ENCODE assay signal across 8 cellular contexts in genomic region chr17:41786227-41787020, GRCh38. TPM values are rescaled to one million over a fixed set of nuclear protein-coding genes. Genes with fewer than 3 reads are reported as not detected.
DNase-seq lines count a peak whose midpoint lies in the region; ATAC-seq and TF ChIP-seq lines count a peak whose summit lies in the region.

TSS of gene JUP (minus strand) at chr17:41786711. CDS start at chr17:41771854, 14,857 bp downstream.

- no peaks in the 10 kb centered on the region for H3K9me3 Mint-ChIP-seq in activated naive CD8-positive, alpha-beta T cell treated with anti-CD3 and anti-CD28 coated beads, Interleukin-2, amount 10 ng/mL, durations not matched to agents 7 days and 5 days

- TF ChIP-seq CTCF in suprapubic skin (IDR thresholded peaks at IDR 0.05) = peak; percentile 27 to 58

- H3K4me3 ChIP-seq in H7 (ENCODE audit: insufficient read depth, low read depth, low read length) = peak within 1 kb of the TSS; percentile 75
- peak within 1 kb of the TSS; percentile 97 for H3K4me3 ChIP-seq in suprapubic skin

- peak within 1 kb of the TSS; percentile 100 for H3K27ac ChIP-seq in suprapubic skin

- H3K4me1 Mint-ChIP-seq in activated naive CD8-positive, alpha-beta T cell treated with anti-CD3 and anti-CD28 coated beads, Interleukin-2, amount 10 ng/mL, durations not matched to agents 7 days and 5 days = peaks cover 23% of the 10 kb centered on the region

- TF ChIP-seq POLR2A in suprapubic skin (IDR thresholded peaks at IDR 0.05) = peak; percentile 88 to 93

- H3K4me3 Mint-ChIP-seq in activated naive CD8-positive, alpha-beta T cell treated with anti-CD3 and anti-CD28 coated beads, Interleukin-2, amount 10 ng/mL, durations not matched to agents 7 days and 5 days = peak within 1 kb of the TSS; percentile 64

- POLR2A ChIA-PET in activated naive CD8-positive, alpha-beta T cell treated with anti-CD3 and anti-CD28 coated beads, Interleukin-2, amount 10 ng/mL, durations not matched to agents 7 days and 5 days (lab: Charles Lee) = interaction anchor here (0.7 to 1.0 kb wide), 2 partner anchors 25 to 97 kb away, joined by 3 to 4 read pairs; partner anchors contain the start of gene P3H4

- peaks cover 30% of the 10 kb centered on the region for H3K27me3 Mint-ChIP-seq in activated naive CD8-positive, alpha-beta T cell treated with anti-CD3 and anti-CD28 coated beads, Interleukin-2, amount 10 ng/mL, durations not matched to agents 7 days and 5 days

- H3K36me3 ChIP-seq in H7 (replicated peaks; ENCODE audit: control insufficient read depth, insufficient read depth, low read length) (no peaks in the 10 kb centered on the region), suprapubic skin (no peaks in the 10 kb centered on the region)

- no peak for TF ChIP-seq EP300 in suprapubic skin (IDR thresholded peaks at IDR 0.05)

- 9% methylated on average over 6 of the region's 79 CpGs for whole genome bisulfite sequencing in suprapubic skin

- ATAC-seq in activated naive CD8-positive, alpha-beta T cell treated with anti-CD3 and anti-CD28 coated beads, Interleukin-2, amount 10 ng/mL, durations not matched to agents 7 days and 5 days (ENCODE audit: low read depth) = peak; percentile 96

- DNase-seq in DMS153 (lab: John Stamatoyannopoulos, UW) (peak; percentile 100), H7 (peak; percentile 99), NCI-H1048 (lab: John Stamatoyannopoulos, UW) (peak; percentile 98), SKM-1 treated with dmso at 0.1 percent for 144 hours (lab: John Stamatoyannopoulos, UW; ENCODE audit: unreplicated experiment) (peak; percentile 90), glomerular visceral epithelial cell (ENCODE audit: extremely low spot score) (peak; percentile 100), occipital lobe (lab: John Stamatoyannopoulos, UW) (peak; percentile 95), suprapubic skin (ENCODE audit: low spot score in 2 of 2) (peak; percentile 99 to 100)
- DNase-seq in activated naive CD8-positive, alpha-beta T cell treated with anti-CD3 and anti-CD28 coated beads, Interleukin-2, amount 10 ng/mL, durations not matched to agents 7 days and 5 days = peak; percentile 92

- H3K4me1 ChIP-seq in suprapubic skin = peaks cover 78% of the 10 kb centered on the region

- H3K36me3 Mint-ChIP-seq in activated naive CD8-positive, alpha-beta T cell treated with anti-CD3 and anti-CD28 coated beads, Interleukin-2, amount 10 ng/mL, durations not matched to agents 7 days and 5 days = no peaks in the 10 kb centered on the region

- H3K27me3 ChIP-seq in H7 (ENCODE audit: control insufficient read depth, insufficient read depth, low read length) (no peaks in the 10 kb centered on the region; the same call in 1 of the 2 replicates), suprapubic skin (no peaks in the 10 kb centered on the region)

- H3K27ac Mint-ChIP-seq in activated naive CD8-positive, alpha-beta T cell treated with anti-CD3 and anti-CD28 coated beads, Interleukin-2, amount 10 ng/mL, durations not matched to agents 7 days and 5 days = no peak within 1 kb of the TSS

- no peaks in the 10 kb centered on the region for H3K9me3 ChIP-seq in suprapubic skin

RNA-seq across cellular contexts. Expression of gene JUP, which starts in this region (rescaled TPM):
- 58.4 and 68.5 TPM in 2 replicates for total RNA-seq in H7 (2014; rRNA removed; shearing (Covaris generic))
- 10 to 100 TPM; 10.1 to 12.8 TPM for total RNA-seq in activated naive CD8-positive, alpha-beta T cell treated with anti-CD3 and anti-CD28 coated beads, Interleukin-2, amount 10 ng/mL, durations not matched to agents 7 days and 5 days
- total RNA-seq in occipital lobe (37.4 TPM), suprapubic skin (1,000 to 10,000 TPM; 1,107 to 2,369 (median 1,992) TPM)

Comparison
In these comparisons a context has a peak if more than half of its experiments do, and no peak if none do; other contexts are left out.
1. Peak in every context shown above with its lines: DNase-seq, ATAC-seq, H3K4me3 ChIP-seq and H3K27ac ChIP-seq.
2. RNA of gene JUP (total RNA-seq): 1,107 to 2,369 TPM in suprapubic skin; 58.4 to 68.5 TPM in H7, 37.4 TPM in occipital lobe (single experiment) and 10.1 to 12.8 TPM in activated naive CD8-positive, alpha-beta T cell treated with anti-CD3 and anti-CD28 coated beads, Interleukin-2, amount 10 ng/mL, durations not matched to agents 7 days and 5 days; every median in the first group is over 10 times any median in the second.